8 cellular contexts compared by ENCODE assay signal in the genomic region with DNA sequence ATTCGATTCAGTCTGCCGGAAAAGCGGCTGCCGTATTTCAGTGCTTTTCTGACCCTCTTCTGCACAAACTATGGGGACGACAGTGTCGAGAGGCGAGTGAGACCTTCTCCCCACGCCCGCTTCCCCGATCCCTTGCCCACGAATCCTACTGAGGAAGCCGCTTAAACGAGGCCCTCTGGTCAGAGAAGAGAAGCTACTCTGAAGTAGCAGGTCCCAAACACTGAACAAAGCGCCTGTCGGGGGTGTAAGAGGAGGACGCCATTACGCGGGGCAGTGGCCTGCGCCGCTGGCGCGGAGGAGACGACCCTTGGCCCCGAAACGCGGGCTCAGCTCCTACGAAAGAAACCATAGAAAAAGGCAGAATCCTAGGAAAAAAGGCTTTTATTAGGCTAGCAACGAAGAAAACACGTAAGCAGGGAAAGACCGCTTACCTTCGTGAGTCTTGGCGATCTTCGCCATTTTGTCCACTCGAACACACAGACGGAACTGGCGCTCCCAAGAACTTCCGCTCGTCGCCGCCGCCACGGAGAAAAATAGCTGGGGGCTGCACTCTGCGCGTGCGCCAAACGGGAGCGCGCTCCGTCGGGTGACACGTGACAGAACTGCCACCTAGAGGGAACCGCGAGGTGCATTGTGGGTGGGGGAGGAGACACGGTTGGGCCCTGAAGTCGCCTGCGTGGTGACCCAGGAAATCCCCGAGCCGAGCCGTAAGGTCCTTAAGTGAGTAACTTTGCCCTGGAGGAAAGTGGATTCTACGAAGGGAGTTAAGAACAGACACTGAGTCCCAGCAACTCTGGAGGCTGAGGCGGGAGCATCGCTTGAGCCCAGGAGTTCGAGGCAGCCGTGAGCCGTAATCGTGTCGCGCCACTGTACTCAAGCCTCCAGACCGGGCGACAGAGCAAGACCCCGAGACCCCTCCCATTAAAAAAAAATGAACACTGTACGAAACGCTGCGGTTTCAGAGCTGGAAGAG. TPM values are rescaled to one million over a fixed set of nuclear protein-coding genes. Genes with fewer than 3 reads are reported as not detected.
A peak's percentile ranks its signal among the peaks of the same experiment; 100 is the strongest.
DNase-seq lines count a peak whose midpoint lies in the region; ATAC-seq and TF ChIP-seq lines count a peak whose summit lies in the region.

A gene with protein sequence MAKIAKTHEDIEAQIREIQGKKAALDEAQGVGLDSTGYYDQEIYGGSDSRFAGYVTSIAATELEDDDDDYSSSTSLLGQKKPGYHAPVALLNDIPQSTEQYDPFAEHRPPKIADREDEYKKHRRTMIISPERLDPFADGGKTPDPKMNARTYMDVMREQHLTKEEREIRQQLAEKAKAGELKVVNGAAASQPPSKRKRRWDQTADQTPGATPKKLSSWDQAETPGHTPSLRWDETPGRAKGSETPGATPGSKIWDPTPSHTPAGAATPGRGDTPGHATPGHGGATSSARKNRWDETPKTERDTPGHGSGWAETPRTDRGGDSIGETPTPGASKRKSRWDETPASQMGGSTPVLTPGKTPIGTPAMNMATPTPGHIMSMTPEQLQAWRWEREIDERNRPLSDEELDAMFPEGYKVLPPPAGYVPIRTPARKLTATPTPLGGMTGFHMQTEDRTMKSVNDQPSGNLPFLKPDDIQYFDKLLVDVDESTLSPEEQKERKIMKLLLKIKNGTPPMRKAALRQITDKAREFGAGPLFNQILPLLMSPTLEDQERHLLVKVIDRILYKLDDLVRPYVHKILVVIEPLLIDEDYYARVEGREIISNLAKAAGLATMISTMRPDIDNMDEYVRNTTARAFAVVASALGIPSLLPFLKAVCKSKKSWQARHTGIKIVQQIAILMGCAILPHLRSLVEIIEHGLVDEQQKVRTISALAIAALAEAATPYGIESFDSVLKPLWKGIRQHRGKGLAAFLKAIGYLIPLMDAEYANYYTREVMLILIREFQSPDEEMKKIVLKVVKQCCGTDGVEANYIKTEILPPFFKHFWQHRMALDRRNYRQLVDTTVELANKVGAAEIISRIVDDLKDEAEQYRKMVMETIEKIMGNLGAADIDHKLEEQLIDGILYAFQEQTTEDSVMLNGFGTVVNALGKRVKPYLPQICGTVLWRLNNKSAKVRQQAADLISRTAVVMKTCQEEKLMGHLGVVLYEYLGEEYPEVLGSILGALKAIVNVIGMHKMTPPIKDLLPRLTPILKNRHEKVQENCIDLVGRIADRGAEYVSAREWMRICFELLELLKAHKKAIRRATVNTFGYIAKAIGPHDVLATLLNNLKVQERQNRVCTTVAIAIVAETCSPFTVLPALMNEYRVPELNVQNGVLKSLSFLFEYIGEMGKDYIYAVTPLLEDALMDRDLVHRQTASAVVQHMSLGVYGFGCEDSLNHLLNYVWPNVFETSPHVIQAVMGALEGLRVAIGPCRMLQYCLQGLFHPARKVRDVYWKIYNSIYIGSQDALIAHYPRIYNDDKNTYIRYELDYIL (minus strand): TSS at position 488 of the 973 bp plus-strand sequence. CDS start 29 bp downstream, at position 459.

- H3K4me3 Mint-ChIP-seq in activated CD4-positive, alpha-beta T cell treated with anti-CD3 and anti-CD28 coated beads, Interleukin-2, amount 10 ng/mL, durations not matched to agents 24 days and 14 days: peak within 1 kb of the TSS; percentile 84

- H3K27me3 ChIP-seq in BJ (ENCODE audit: control insufficient read depth, insufficient read depth, low read length) (no peaks in the 10 kb centered on the region), layer of hippocampus (ENCODE audit: control insufficient read depth, insufficient read depth, low read length) (no peaks in the 10 kb centered on the region)

- CTCF ChIA-PET in BJ (lab: Yijun Ruan, JAX): interaction anchor here (0.6 kb wide), 1 partner anchor 355 kb away, joined by 5 read pairs; no protein-coding TSS in a partner anchor

- DNase-seq in BJ (ENCODE audit: low read depth) (peak; percentile 90), NCI-H526 treated with DMSO at 0.1 percent for 48 hours (lab: John Stamatoyannopoulos, UW) (peak; percentile 94), coronary artery (ENCODE audit: low spot score) (peak; percentile 99)
- DNase-seq in activated CD4-positive, alpha-beta T cell treated with anti-CD3 and anti-CD28 coated beads, Interleukin-2, amount 10 ng/mL, durations not matched to agents 24 days and 14 days: peak; percentile 100
- peak; percentile 95 to 97 for DNase-seq in stimulated activated CD4-positive, alpha-beta T cell treated with anti-CD3 and anti-CD28 coated beads, Interleukin-1b, Interleukin-23, amount 100 ng/mL, for 4 hours (ENCODE audit: low read depth in 2 of 2)

- peak; percentile 92 for ATAC-seq in GM19324 (IDR thresholded peaks at IDR 0.05; ENCODE audit: low FRiP score, unreplicated experiment)
- ATAC-seq in HG03469 (IDR thresholded peaks at IDR 0.05; ENCODE audit: unreplicated experiment): peak; percentile 85

- H3K4me1 Mint-ChIP-seq in activated CD4-positive, alpha-beta T cell treated with anti-CD3 and anti-CD28 coated beads, Interleukin-2, amount 10 ng/mL, durations not matched to agents 24 days and 14 days: peaks cover 45% of the 10 kb centered on the region

- intact Hi-C loops in activated CD4-positive, alpha-beta T cell treated with anti-CD3 and anti-CD28 coated beads, Interleukin-2, amount 10 ng/mL, durations not matched to agents 24 days and 14 days (cut with micrococcal nuclease): loop anchor here (1.0 to 10.0 kb wide), 8 partner anchors 18 to 510 kb away; a partner anchor contains a TSS

- no peaks in the 10 kb centered on the region for H3K9me3 Mint-ChIP-seq in activated CD4-positive, alpha-beta T cell treated with anti-CD3 and anti-CD28 coated beads, Interleukin-2, amount 10 ng/mL, durations not matched to agents 24 days and 14 days

- H3K27ac ChIP-seq in coronary artery (peak within 1 kb of the TSS; percentile 92 to 96), layer of hippocampus (ENCODE audit: low read depth, low read length) (peak within 1 kb of the TSS; percentile 89)

- no peaks in the 10 kb centered on the region for H3K36me3 ChIP-seq in BJ (ENCODE audit: control insufficient read depth, insufficient read depth, low read length)

- POLR2A ChIA-PET in BJ (lab: Charles Lee): interaction anchor here (1.1 to 2.8 kb wide), 2 partner anchors 18 to 65 kb away, joined by 4 to 18 read pairs; a partner anchor contains a TSS

- TF ChIP-seq CTCF in BJ (IDR thresholded peaks at IDR 0.05; ENCODE audit: insufficient read depth, low read depth, low read length) (no peak), coronary artery (IDR thresholded peaks at IDR 0.05) (no peak)

- peak within 1 kb of the TSS; percentile 100 for H3K27ac Mint-ChIP-seq in activated CD4-positive, alpha-beta T cell treated with anti-CD3 and anti-CD28 coated beads, Interleukin-2, amount 10 ng/mL, durations not matched to agents 24 days and 14 days

- H3K36me3 Mint-ChIP-seq in activated CD4-positive, alpha-beta T cell treated with anti-CD3 and anti-CD28 coated beads, Interleukin-2, amount 10 ng/mL, durations not matched to agents 24 days and 14 days (ENCODE audit: low read depth): peaks cover 15% of the 10 kb centered on the region

- H3K27me3 Mint-ChIP-seq in activated CD4-positive, alpha-beta T cell treated with anti-CD3 and anti-CD28 coated beads, Interleukin-2, amount 10 ng/mL, durations not matched to agents 24 days and 14 days: peaks cover 2% of the 10 kb centered on the region

- peak within 1 kb of the TSS; percentile 86 for H3K4me3 ChIP-seq in BJ (ENCODE audit: low read depth, low read length)
- peak within 1 kb of the TSS; percentile 83 for H3K4me3 ChIP-seq in coronary artery

RNA-seq across cellular contexts. Expression of the gene that starts here (rescaled TPM):
- 187 and 398 TPM in 2 replicates for polyA plus RNA-seq in BJ (2011; rRNA removed)
- polyA minus RNA-seq in BJ (2011; rRNA and poly(A)+ RNA removed): 76.0 and 105 TPM in 2 replicates
- total RNA-seq in activated CD4-positive, alpha-beta T cell treated with anti-CD3 and anti-CD28 coated beads, Interleukin-2, amount 10 ng/mL, durations not matched to agents 24 days and 14 days: 259 and 278 TPM in 2 replicates

Comparison
In these comparisons a context has a peak if more than half of its experiments do, and no peak if none do; other contexts are left out.
1. Peak in every context shown above with its lines: DNase-seq, ATAC-seq, H3K4me3 ChIP-seq and H3K27ac ChIP-seq.